ENCODE assay signal across 11 cellular contexts in genomic region chr19:603779-604178, GRCh38. TPM values are rescaled to one million over a fixed set of nuclear protein-coding genes. Genes with fewer than 3 reads are reported as not detected.
DNase-seq lines count a peak whose midpoint lies in the region; ATAC-seq, FAIRE-seq and TF ChIP-seq lines count a peak whose summit lies in the region.
"Not testable (repeated sequence)": the region's sequence is repeated elsewhere in the genome, so short reads cannot be mapped to it uniquely, and the experiment has no call there.
"Had no signal": no experiment of that assay in that cellular context is flagged by ENCODE, and none has a peak within 500 bp of the region (broad histone marks: within the 10 kb centered on the region; RNA-seq: fewer than 3 reads in every experiment).

No MANE protein-coding gene starts in this region.

- H3K9me3 Mint-ChIP-seq in activated CD8-positive, alpha-beta memory T cell treated with anti-CD3 and anti-CD28 coated beads, Interleukin-2, amount 10 ng/mL, durations not matched to agents 7 days and 5 days (ENCODE audit: low read depth); activated T-helper 17 cell treated with anti-CD3 and anti-CD28 coated beads, Interleukin-2, amount 50 U/mL, for 72 hours; naive thymus-derived CD4-positive, alpha-beta T cell: not testable (repeated sequence)

- not testable (repeated sequence) for TF ChIP-seq RAD21 in K562 (CRISPR knock-in tag; conservative IDR thresholded peaks at IDR 0.05 in 1 of 2, IDR thresholded peaks at IDR 0.05 in 1 of 2)

- not testable (repeated sequence) for H3K9me2 ChIP-seq in OCI-LY7 (ENCODE audit: insufficient read depth, low read length)

- H3K27ac ChIP-seq in OCI-LY7 (ENCODE audit: low read depth, low read length, poor library complexity, severe bottlenecking); K562 (ENCODE audit: extremely low read depth, low read depth, low read length); naive thymus-derived CD4-positive, alpha-beta T cell (ENCODE audit: low read depth, low read length); testis: not testable (repeated sequence)

- not testable (repeated sequence) for TF ChIP-seq EP300 in K562 (IDR thresholded peaks at IDR 0.05; ENCODE audit: low read length)

- H3K4me3 ChIP-seq in OCI-LY7 (ENCODE audit: low read depth, low read length, poor library complexity, severe bottlenecking); K562; naive thymus-derived CD4-positive, alpha-beta T cell (ENCODE audit: low read length); testis: not testable (repeated sequence)

- H4K20me1 ChIP-seq in OCI-LY7 (ENCODE audit: insufficient read depth, low read length); K562 (replicated peaks; ENCODE audit: control insufficient read depth, insufficient read depth, low read length): not testable (repeated sequence)

- CTCF ChIA-PET in OCI-LY7 (lab: Charles Lee; ENCODE audit: unreplicated experiment); activated CD8-positive, alpha-beta memory T cell treated with anti-CD3 and anti-CD28 coated beads, Interleukin-2, amount 10 ng/mL, durations not matched to agents 7 days and 5 days (lab: Charles Lee); K562 (lab: Yijun Ruan, JAX; ENCODE audit: low intra/inter-chr PET ratio); naive thymus-derived CD4-positive, alpha-beta T cell (lab: Charles Lee): not testable (repeated sequence)

- peak; percentile 21 for ATAC-seq in activated CD8-positive, alpha-beta memory T cell treated with anti-CD3 and anti-CD28 coated beads, Interleukin-2, amount 10 ng/mL, durations not matched to agents 7 days and 5 days
- peak; percentile 40 for ATAC-seq in activated T-helper 17 cell treated with anti-CD3 and anti-CD28 coated beads, Interleukin-2, amount 50 U/mL, for 72 hours (replicated peaks)
- peak; percentile 31 for ATAC-seq in K562
- ATAC-seq in naive thymus-derived CD4-positive, alpha-beta T cell = peak; percentile 74

- H3K27me3 ChIP-seq in K562 (ENCODE audit: control insufficient read depth in 2 of 2, insufficient read depth in 2 of 2, low read length in 2 of 2); naive thymus-derived CD4-positive, alpha-beta T cell (ENCODE audit: control insufficient read depth in 2 of 2, insufficient read depth in 2 of 2, low read length in 2 of 2); testis: not testable (repeated sequence)

- not testable (repeated sequence) for H3K4me2 ChIP-seq in OCI-LY7 (ENCODE audit: low read length); K562 (ENCODE audit: insufficient read depth, low read length)

- 85% methylated on average over 14 of the region's 20 CpGs for WGBS in K562 (ENCODE audit: insufficient coverage, low coverage, missing lambda C conversion rate)
- WGBS in testis, 2 donors = 50 to 72% methylated on average over 6 to 19 of the region's 20 CpGs

- not testable (repeated sequence) for H3K79me2 ChIP-seq in OCI-LY7 (ENCODE audit: insufficient read depth, low read depth, low read length); K562 (ENCODE audit: control insufficient read depth, insufficient read depth, low read length)

- H3K9ac ChIP-seq in K562 (ENCODE audit: insufficient read depth in 1 of 2, low read depth in 2 of 2, low read length in 2 of 2) = not testable (repeated sequence)

- not testable (repeated sequence) for H3K4me1 Mint-ChIP-seq in activated CD8-positive, alpha-beta memory T cell treated with anti-CD3 and anti-CD28 coated beads, Interleukin-2, amount 10 ng/mL, durations not matched to agents 7 days and 5 days; activated T-helper 17 cell treated with anti-CD3 and anti-CD28 coated beads, Interleukin-2, amount 50 U/mL, for 72 hours; naive thymus-derived CD4-positive, alpha-beta T cell

- intact Hi-C loops in OCI-LY7 (cut with micrococcal nuclease; ENCODE audit: unreplicated experiment) (loop anchor here (2.0 kb wide), 2 partner anchors 29 to 57 kb away; partner anchors contain the start of gene POLRMT), K562 (cut with micrococcal nuclease) (loop anchor here (2.0 kb wide), 2 partner anchors 29 to 53 kb away; no protein-coding TSS in a partner anchor)
- intact Hi-C loops in naive thymus-derived CD4-positive, alpha-beta T cell (cut with micrococcal nuclease); testis (cut with DNase I; ENCODE audit: low total_unique reads): not testable (repeated sequence)

- TF ChIP-seq CTCF in OCI-LY7 (conservative IDR thresholded peaks at IDR 0.05; ENCODE audit: low read length); K562 (IDR thresholded peaks at IDR 0.05 in 2 of 3, conservative IDR thresholded peaks at IDR 0.05 in 1 of 3; ENCODE audit: insufficient read depth in 2 of 3, low read depth in 1 of 3, low read length in 3 of 3); testis (IDR thresholded peaks at IDR 0.05): not testable (repeated sequence)

- not testable (repeated sequence) for TF ChIP-seq POLR2A in GM12891 (IDR thresholded peaks at IDR 0.05; ENCODE audit: low read depth, low read length); K562 (conservative IDR thresholded peaks at IDR 0.05); testis (IDR thresholded peaks at IDR 0.05)

- H3K4me1 ChIP-seq in OCI-LY7 (ENCODE audit: insufficient read depth, low read length, poor library complexity, severe bottlenecking); naive thymus-derived CD4-positive, alpha-beta T cell (ENCODE audit: control insufficient read depth in 2 of 2, insufficient read depth in 2 of 2, low read length in 2 of 2); testis: not testable (repeated sequence)
- H3K4me1 ChIP-seq in K562 (replicated peaks in 1 of 2; ENCODE audit: control insufficient read depth in 2 of 2, insufficient read depth in 2 of 2, low read length in 2 of 2) = peaks cover 0 to 48% of the 10 kb centered on the region in 2 experiments; a peak in 2 of 5 replicates

- not testable (repeated sequence) for BruUV-seq in OCI-LY7 (replicated peaks; lab: Mats Ljungman, UMichigan); K562 (replicated peaks; lab: Mats Ljungman, UMichigan)

- not testable (repeated sequence) for H3K4me3 Mint-ChIP-seq in activated CD8-positive, alpha-beta memory T cell treated with anti-CD3 and anti-CD28 coated beads, Interleukin-2, amount 10 ng/mL, durations not matched to agents 7 days and 5 days; activated T-helper 17 cell treated with anti-CD3 and anti-CD28 coated beads, Interleukin-2, amount 50 U/mL, for 72 hours; naive thymus-derived CD4-positive, alpha-beta T cell

- not testable (repeated sequence) for H3K36me3 Mint-ChIP-seq in activated CD8-positive, alpha-beta memory T cell treated with anti-CD3 and anti-CD28 coated beads, Interleukin-2, amount 10 ng/mL, durations not matched to agents 7 days and 5 days; activated T-helper 17 cell treated with anti-CD3 and anti-CD28 coated beads, Interleukin-2, amount 50 U/mL, for 72 hours (ENCODE audit: low read depth); naive thymus-derived CD4-positive, alpha-beta T cell

- H2AFZ ChIP-seq in OCI-LY7 (ENCODE audit: low read length); K562 (ENCODE audit: low read depth, low read length): not testable (repeated sequence)

- POLR2A ChIA-PET in OCI-LY7 (lab: Charles Lee) = interaction anchor here (0.6 to 0.7 kb wide), 2 partner anchors 233 to 345 kb away, joined by 3 to 6 read pairs; no protein-coding TSS in a partner anchor
- POLR2A ChIA-PET in K562 (lab: Yijun Ruan, JAX) = interaction anchor here (1.0 kb wide), 2 partner anchors 10 to 19 kb away, joined by 3 to 8 read pairs; no protein-coding TSS in a partner anchor
- POLR2A ChIA-PET in naive thymus-derived CD4-positive, alpha-beta T cell (lab: Charles Lee) = not testable (repeated sequence)

- not testable (repeated sequence) for H3K9me3 ChIP-seq in OCI-LY7 (ENCODE audit: low read length); K562 (replicated peaks; ENCODE audit: control insufficient read depth, insufficient read depth, low read depth, low read length); naive thymus-derived CD4-positive, alpha-beta T cell (ENCODE audit: control insufficient read depth in 2 of 3, low read length in 3 of 3); testis

- not testable (repeated sequence) for DNase-seq in GM12891 (ENCODE audit: insufficient read length, low spot score); activated CD8-positive, alpha-beta memory T cell treated with anti-CD3 and anti-CD28 coated beads, Interleukin-2, amount 10 ng/mL, durations not matched to agents 7 days and 5 days; naive thymus-derived CD4-positive, alpha-beta T cell
- DNase-seq in OCI-LY7 (ENCODE audit: low spot score) = peak; percentile 28
- DNase-seq in activated CD4-positive, alpha-beta T cell treated with anti-CD3 and anti-CD28 coated beads for 48 hours = peak; percentile 46
- peak; percentile 23 to 71 (median 63) for DNase-seq in K562 (ENCODE audit: extremely low read depth in 1 of 4, low spot score in 3 of 4)
- peak; percentile 46 for DNase-seq in testis

- H3K9me1 ChIP-seq in K562 (ENCODE audit: control insufficient read depth, insufficient read depth, low read length) = not testable (repeated sequence)

- not testable (repeated sequence) for H3K36me3 ChIP-seq in OCI-LY7 (ENCODE audit: insufficient read depth, low read length); K562 (ENCODE audit: control insufficient read depth, insufficient read depth, low read length); naive thymus-derived CD4-positive, alpha-beta T cell (ENCODE audit: control insufficient read depth in 2 of 3, insufficient read depth in 3 of 3, low read length in 3 of 3); testis (ENCODE audit: low read depth, missing control alignments)

- FAIRE-seq in GM12891 (lab: Jason Lieb, UNC) (peak; percentile 38), K562 (lab: Jason Lieb, UNC) (peak; percentile 19)

- in situ Hi-C loops in K562 (cut with MboI) = not testable (repeated sequence)

- not testable (repeated sequence) for H3K27ac Mint-ChIP-seq in activated CD8-positive, alpha-beta memory T cell treated with anti-CD3 and anti-CD28 coated beads, Interleukin-2, amount 10 ng/mL, durations not matched to agents 7 days and 5 days; activated T-helper 17 cell treated with anti-CD3 and anti-CD28 coated beads, Interleukin-2, amount 50 U/mL, for 72 hours; naive thymus-derived CD4-positive, alpha-beta T cell

- H3K27me3 Mint-ChIP-seq in activated CD8-positive, alpha-beta memory T cell treated with anti-CD3 and anti-CD28 coated beads, Interleukin-2, amount 10 ng/mL, durations not matched to agents 7 days and 5 days; activated T-helper 17 cell treated with anti-CD3 and anti-CD28 coated beads, Interleukin-2, amount 50 U/mL, for 72 hours; naive thymus-derived CD4-positive, alpha-beta T cell: not testable (repeated sequence)

RNA-seq across cellular contexts. Expression of gene HCN2, which starts 14.1 kb away (rescaled TPM):
- polyA plus RNA-seq in GM12891 (2012; ENCODE audit: low read depth, missing spikeins) = 0.80 TPM
- total RNA-seq in OCI-LY7 (2014; rRNA removed; shearing (Covaris generic)) = 0.05 and 0.06 TPM in 2 replicates
- total RNA-seq in OCI-LY7 (2022) = 1.0 and 1.2 TPM in 2 replicates
- under 1 TPM; 0.67 to 0.75 TPM for total RNA-seq in activated CD8-positive, alpha-beta memory T cell treated with anti-CD3 and anti-CD28 coated beads, Interleukin-2, amount 10 ng/mL, durations not matched to agents 7 days and 5 days
- total RNA-seq in activated T-helper 17 cell treated with anti-CD3 and anti-CD28 coated beads, Interleukin-2, amount 50 U/mL, for 72 hours = under 1 TPM; 0.58 to 0.98 TPM
- 2.7 and 8.1 TPM in 2 replicates for total RNA-seq in K562 (2011; cell fraction: chromatin; rRNA removed; ENCODE audit: low replicate concordance)
- 6.2 and 7.2 TPM in 2 replicates for total RNA-seq in K562 (2011; cell fraction: nucleolus; rRNA removed)
- total RNA-seq in K562 (2011; cell fraction: nucleoplasm; rRNA removed) = 3.6 and 3.7 TPM in 2 replicates
- total RNA-seq in K562 (2014; rRNA removed) = 0.82 and 1.3 TPM in 2 replicates
- total RNA-seq in K562 (2014; rRNA removed; fragmentation: Illumina TruSeq; extraction: Trizol) = 0.29 and 0.40 TPM in 2 replicates
- 0.29 and 0.30 TPM in 2 replicates for total RNA-seq in K562 (2015; rRNA removed; fragmentation: Illumina TruSeq; extraction: Trizol)
- total RNA-seq in K562 (2021) = 3.9 and 4.2 TPM in 2 replicates
- polyA plus RNA-seq in K562 (2011; rRNA removed) = 0.64 and 0.76 TPM in 2 replicates
- 1.1 and 1.5 TPM in 2 replicates for polyA plus RNA-seq in K562 (2011; cell fraction: cytosol; rRNA removed)
- polyA plus RNA-seq in K562 (2011; cell fraction: nucleus; rRNA removed) = 3.0 and 3.9 TPM in 2 replicates
- polyA plus RNA-seq in K562 (2012) = 1.6 and 1.7 TPM in 2 replicates
- 0.91 and 1.9 TPM in 2 replicates for polyA plus RNA-seq in K562 (2014; fragmentation: Illumina TruSeq; extraction: Trizol)
- not detected for polyA plus RNA-seq in K562 (2014; fragmentation: Nextera tagmentation; extraction: Ambion mirVana)
- 0.86 and 1.2 TPM in 2 replicates for polyA plus RNA-seq in K562 (2014; rRNA removed)
- polyA minus RNA-seq in K562 (2011; rRNA and poly(A)+ RNA removed) = 1.3 and 1.6 TPM in 2 replicates
- 2.3 and 3.5 TPM in 2 replicates for polyA minus RNA-seq in K562 (2011; cell fraction: cytosol; rRNA and poly(A)+ RNA removed)
- 1.5 and 2.2 TPM in 2 replicates for polyA minus RNA-seq in K562 (2011; cell fraction: nucleus; rRNA and poly(A)+ RNA removed)
- total RNA-seq in naive thymus-derived CD4-positive, alpha-beta T cell = 1 to 10 TPM in 4 of 5 experiments, under 1 TPM in 1; 0.93 to 2.6 (median 2.2) TPM
- polyA plus RNA-seq in naive thymus-derived CD4-positive, alpha-beta T cell = not detected
- total RNA-seq in testis = 10 to 100 TPM in 1 of 2 donors, 1 to 10 TPM in 1; 6.6 to 12.4 TPM
- 5.5 TPM for polyA plus RNA-seq in testis (ENCODE audit: insufficient read depth, low read depth, low replicate concordance)
- total RNA-seq: Peyer's patch had no signal

RNA-seq across cellular contexts. Expression of gene POLRMT, which starts 29.6 kb away (rescaled TPM):
- polyA plus RNA-seq in GM12891 (2012; ENCODE audit: low read depth, missing spikeins) = 33.5 TPM
- total RNA-seq in OCI-LY7 (2014; rRNA removed; shearing (Covaris generic)) = 50.0 and 65.5 TPM in 2 replicates
- 70.7 and 74.6 TPM in 2 replicates for total RNA-seq in OCI-LY7 (2022)
- total RNA-seq in activated CD8-positive, alpha-beta memory T cell treated with anti-CD3 and anti-CD28 coated beads, Interleukin-2, amount 10 ng/mL, durations not matched to agents 7 days and 5 days = 10 to 100 TPM; 65.0 to 68.1 TPM
- total RNA-seq in activated T-helper 17 cell treated with anti-CD3 and anti-CD28 coated beads, Interleukin-2, amount 50 U/mL, for 72 hours = 10 to 100 TPM; 46.1 to 59.8 TPM
- 71.2 and 248 TPM in 2 replicates for total RNA-seq in K562 (2011; cell fraction: chromatin; rRNA removed; ENCODE audit: low replicate concordance)
- 221 and 235 TPM in 2 replicates for total RNA-seq in K562 (2011; cell fraction: nucleolus; rRNA removed)
- total RNA-seq in K562 (2011; cell fraction: nucleoplasm; rRNA removed) = 86.3 and 109 TPM in 2 replicates
- total RNA-seq in K562 (2014; rRNA removed) = 82.8 and 96.5 TPM in 2 replicates
- total RNA-seq in K562 (2014; rRNA removed; fragmentation: Illumina TruSeq; extraction: Trizol) = 33.4 and 49.3 TPM in 2 replicates
- 61.9 and 68.0 TPM in 2 replicates for total RNA-seq in K562 (2015; rRNA removed; fragmentation: Illumina TruSeq; extraction: Trizol)
- total RNA-seq in K562 (2021) = 134 and 144 TPM in 2 replicates
- polyA plus RNA-seq in K562 (2011; rRNA removed) = 60.8 and 111 TPM in 2 replicates
- 39.8 and 94.7 TPM in 2 replicates for polyA plus RNA-seq in K562 (2011; cell fraction: cytosol; rRNA removed)
- polyA plus RNA-seq in K562 (2011; cell fraction: nucleus; rRNA removed) = 319 and 523 TPM in 2 replicates
- polyA plus RNA-seq in K562 (2012) = 95.6 and 140 TPM in 2 replicates
- 71.8 and 99.5 TPM in 2 replicates for polyA plus RNA-seq in K562 (2014; fragmentation: Illumina TruSeq; extraction: Trizol)
- 10 to 100 TPM; 30.3 to 34.0 TPM for polyA plus RNA-seq in K562 (2014; fragmentation: Nextera tagmentation; extraction: Ambion mirVana)
- 67.5 and 88.4 TPM in 2 replicates for polyA plus RNA-seq in K562 (2014; rRNA removed)
- polyA minus RNA-seq in K562 (2011; rRNA and poly(A)+ RNA removed) = 60.0 and 108 TPM in 2 replicates
- polyA minus RNA-seq in K562 (2011; cell fraction: cytosol; rRNA and poly(A)+ RNA removed) = 88.4 and 105 TPM in 2 replicates
- 57.5 and 62.3 TPM in 2 replicates for polyA minus RNA-seq in K562 (2011; cell fraction: nucleus; rRNA and poly(A)+ RNA removed)
- total RNA-seq in naive thymus-derived CD4-positive, alpha-beta T cell = 100 to 1,000 TPM in 1 of 5 experiments, 10 to 100 TPM in 4; 61.2 to 105 (median 71.3) TPM
- polyA plus RNA-seq in naive thymus-derived CD4-positive, alpha-beta T cell = 10 to 100 TPM; 37.4 to 51.8 TPM
- 100 to 1,000 TPM; 116 to 137 TPM for total RNA-seq in testis
- polyA plus RNA-seq in testis (ENCODE audit: insufficient read depth, low read depth, low replicate concordance) = 178 TPM

RNA-seq across cellular contexts. Expression of gene BSG, which starts 31.4 kb away (rescaled TPM):
- polyA plus RNA-seq in GM12891 (2012; ENCODE audit: low read depth, missing spikeins) = 184 TPM
- 158 and 180 TPM in 2 replicates for total RNA-seq in OCI-LY7 (2014; rRNA removed; shearing (Covaris generic))
- total RNA-seq in OCI-LY7 (2022) = 189 and 197 TPM in 2 replicates
- total RNA-seq in activated CD8-positive, alpha-beta memory T cell treated with anti-CD3 and anti-CD28 coated beads, Interleukin-2, amount 10 ng/mL, durations not matched to agents 7 days and 5 days = 100 to 1,000 TPM; 206 to 225 TPM
- total RNA-seq in activated T-helper 17 cell treated with anti-CD3 and anti-CD28 coated beads, Interleukin-2, amount 50 U/mL, for 72 hours = 100 to 1,000 TPM; 170 to 244 TPM
- 106 and 369 TPM in 2 replicates for total RNA-seq in K562 (2011; cell fraction: chromatin; rRNA removed; ENCODE audit: low replicate concordance)
- 735 and 796 TPM in 2 replicates for total RNA-seq in K562 (2011; cell fraction: nucleolus; rRNA removed)
- total RNA-seq in K562 (2011; cell fraction: nucleoplasm; rRNA removed) = 350 and 437 TPM in 2 replicates
- 398 and 484 TPM in 2 replicates for total RNA-seq in K562 (2014; rRNA removed)
- 59.1 and 89.1 TPM in 2 replicates for total RNA-seq in K562 (2014; rRNA removed; fragmentation: Illumina TruSeq; extraction: Trizol)
- 211 and 220 TPM in 2 replicates for total RNA-seq in K562 (2015; rRNA removed; fragmentation: Illumina TruSeq; extraction: Trizol)
- total RNA-seq in K562 (2021) = 495 and 506 TPM in 2 replicates
- 129 and 411 TPM in 2 replicates for polyA plus RNA-seq in K562 (2011; rRNA removed)
- 277 and 455 TPM in 2 replicates for polyA plus RNA-seq in K562 (2011; cell fraction: cytosol; rRNA removed)
- polyA plus RNA-seq in K562 (2011; cell fraction: nucleus; rRNA removed) = 198 and 199 TPM in 2 replicates
- 362 and 456 TPM in 2 replicates for polyA plus RNA-seq in K562 (2012)
- polyA plus RNA-seq in K562 (2014; fragmentation: Illumina TruSeq; extraction: Trizol) = 187 and 351 TPM in 2 replicates
- 10 to 100 TPM in 1 of 2 experiments, 1 to 10 TPM in 1; 4.6 to 17.9 TPM for polyA plus RNA-seq in K562 (2014; fragmentation: Nextera tagmentation; extraction: Ambion mirVana)
- polyA plus RNA-seq in K562 (2014; rRNA removed) = 236 and 311 TPM in 2 replicates
- polyA minus RNA-seq in K562 (2011; rRNA and poly(A)+ RNA removed) = 61.0 and 70.9 TPM in 2 replicates
- 197 and 315 TPM in 2 replicates for polyA minus RNA-seq in K562 (2011; cell fraction: cytosol; rRNA and poly(A)+ RNA removed)
- 48.1 and 72.2 TPM in 2 replicates for polyA minus RNA-seq in K562 (2011; cell fraction: nucleus; rRNA and poly(A)+ RNA removed)
- 100 to 1,000 TPM; 109 to 247 (median 120) TPM for total RNA-seq in naive thymus-derived CD4-positive, alpha-beta T cell
- 100 to 1,000 TPM; 246 to 349 TPM for polyA plus RNA-seq in naive thymus-derived CD4-positive, alpha-beta T cell
- 1,000 to 10,000 TPM; 1,391 to 1,458 TPM for total RNA-seq in testis
- 870 TPM for polyA plus RNA-seq in testis (ENCODE audit: insufficient read depth, low read depth, low replicate concordance)

RNA-seq across cellular contexts. Expression of gene FGF22, which starts 35.9 kb away (rescaled TPM):
- 0.09 TPM for polyA plus RNA-seq in GM12891 (2012; ENCODE audit: low read depth, missing spikeins)
- total RNA-seq in OCI-LY7 (2014; rRNA removed; shearing (Covaris generic)) = 0.21 TPM in 1 of 2 replicates, not detected in the other
- 0.48 and 0.53 TPM in 2 replicates for total RNA-seq in OCI-LY7 (2022)
- not detected for total RNA-seq in activated CD8-positive, alpha-beta memory T cell treated with anti-CD3 and anti-CD28 coated beads, Interleukin-2, amount 10 ng/mL, durations not matched to agents 7 days and 5 days
- total RNA-seq in activated T-helper 17 cell treated with anti-CD3 and anti-CD28 coated beads, Interleukin-2, amount 50 U/mL, for 72 hours = 1 to 10 TPM in 1 of 2 donors, not detected in 1; 1.7 TPM
- 2.3 and 4.6 TPM in 2 replicates for total RNA-seq in K562 (2011; cell fraction: chromatin; rRNA removed; ENCODE audit: low replicate concordance)
- 3.2 and 3.7 TPM in 2 replicates for total RNA-seq in K562 (2011; cell fraction: nucleolus; rRNA removed)
- total RNA-seq in K562 (2011; cell fraction: nucleoplasm; rRNA removed) = 2.6 and 4.0 TPM in 2 replicates
- total RNA-seq in K562 (2014; rRNA removed) = 0.49 and 1.7 TPM in 2 replicates
- total RNA-seq in K562 (2014; rRNA removed; fragmentation: Illumina TruSeq; extraction: Trizol) = not detected in 2 replicates
- total RNA-seq in K562 (2015; rRNA removed; fragmentation: Illumina TruSeq; extraction: Trizol) = 0.25 TPM in 1 of 2 replicates, not detected in the other
- total RNA-seq in K562 (2021) = 0.58 and 0.86 TPM in 2 replicates
- polyA plus RNA-seq in K562 (2011; rRNA removed) = 0.14 and 0.24 TPM in 2 replicates
- 0.18 and 0.34 TPM in 2 replicates for polyA plus RNA-seq in K562 (2011; cell fraction: cytosol; rRNA removed)
- polyA plus RNA-seq in K562 (2011; cell fraction: nucleus; rRNA removed) = 1.5 and 3.3 TPM in 2 replicates
- 0.60 and 0.89 TPM in 2 replicates for polyA plus RNA-seq in K562 (2012)
- 0.14 TPM in 1 of 2 replicates, not detected in the other for polyA plus RNA-seq in K562 (2014; fragmentation: Illumina TruSeq; extraction: Trizol)
- polyA plus RNA-seq in K562 (2014; fragmentation: Nextera tagmentation; extraction: Ambion mirVana) = not detected
- polyA plus RNA-seq in K562 (2014; rRNA removed) = 1.6 and 2.2 TPM in 2 replicates
- polyA minus RNA-seq in K562 (2011; rRNA and poly(A)+ RNA removed) = not detected in 2 replicates
- not detected in 2 replicates for polyA minus RNA-seq in K562 (2011; cell fraction: cytosol; rRNA and poly(A)+ RNA removed)
- 0.33 and 0.40 TPM in 2 replicates for polyA minus RNA-seq in K562 (2011; cell fraction: nucleus; rRNA and poly(A)+ RNA removed)
- total RNA-seq in naive thymus-derived CD4-positive, alpha-beta T cell = 1 to 10 TPM in 2 of 5 experiments, under 1 TPM in 2, not detected in 1; 0.17 to 1.8 (median 0.95) TPM
- polyA plus RNA-seq in naive thymus-derived CD4-positive, alpha-beta T cell = not detected
- 1 to 10 TPM; 1.8 to 3.1 TPM for total RNA-seq in testis
- polyA plus RNA-seq in testis (ENCODE audit: insufficient read depth, low read depth, low replicate concordance) = 2.6 TPM
- total RNA-seq: LHCN-M2, MCF 10A, Peyer's patch had no signal

RNA-seq across cellular contexts. Expression of gene RNF126, which starts 59.2 kb away (rescaled TPM):
- polyA plus RNA-seq in GM12891 (2012; ENCODE audit: low read depth, missing spikeins) = 45.1 TPM
- total RNA-seq in OCI-LY7 (2014; rRNA removed; shearing (Covaris generic)) = 85.8 and 98.6 TPM in 2 replicates
- total RNA-seq in OCI-LY7 (2022) (104 and 106 TPM in 2 replicates), K562 (2014; rRNA removed) (101 and 128 TPM in 2 replicates), K562 (2014; rRNA removed; fragmentation: Illumina TruSeq; extraction: Trizol) (6.6 and 7.6 TPM in 2 replicates), K562 (2015; rRNA removed; fragmentation: Illumina TruSeq; extraction: Trizol) (26.2 and 31.8 TPM in 2 replicates), K562 (2021) (85.7 and 95.8 TPM in 2 replicates), testis (100 to 1,000 TPM; 148 to 158 TPM)
- 10 to 100 TPM; 76.9 to 83.0 TPM for total RNA-seq in activated CD8-positive, alpha-beta memory T cell treated with anti-CD3 and anti-CD28 coated beads, Interleukin-2, amount 10 ng/mL, durations not matched to agents 7 days and 5 days
- 100 to 1,000 TPM in 1 of 2 donors, 10 to 100 TPM in 1; 74.0 to 103 TPM for total RNA-seq in activated T-helper 17 cell treated with anti-CD3 and anti-CD28 coated beads, Interleukin-2, amount 50 U/mL, for 72 hours
- 35.2 and 104 TPM in 2 replicates for total RNA-seq in K562 (2011; cell fraction: chromatin; rRNA removed; ENCODE audit: low replicate concordance)
- 88.7 and 118 TPM in 2 replicates for total RNA-seq in K562 (2011; cell fraction: nucleolus; rRNA removed)
- 57.0 and 58.7 TPM in 2 replicates for total RNA-seq in K562 (2011; cell fraction: nucleoplasm; rRNA removed)
- polyA plus RNA-seq in K562 (2011; rRNA removed) (6.5 and 12.3 TPM in 2 replicates), K562 (2014; fragmentation: Illumina TruSeq; extraction: Trizol) (9.1 and 34.6 TPM in 2 replicates), K562 (2014; fragmentation: Nextera tagmentation; extraction: Ambion mirVana) (under 1 TPM; 0.27 to 0.36 TPM), K562 (2014; rRNA removed) (79.0 and 87.6 TPM in 2 replicates), testis (ENCODE audit: insufficient read depth, low read depth, low replicate concordance) (107 TPM)
- polyA plus RNA-seq in K562 (2011; cell fraction: cytosol; rRNA removed) = 22.5 and 58.3 TPM in 2 replicates
- polyA plus RNA-seq in K562 (2011; cell fraction: nucleus; rRNA removed) = 48.9 and 104 TPM in 2 replicates
- 65.9 and 76.9 TPM in 2 replicates for polyA plus RNA-seq in K562 (2012)
- 1.7 and 4.6 TPM in 2 replicates for polyA minus RNA-seq in K562 (2011; rRNA and poly(A)+ RNA removed)
- 20.2 and 32.4 TPM in 2 replicates for polyA minus RNA-seq in K562 (2011; cell fraction: cytosol; rRNA and poly(A)+ RNA removed)
- polyA minus RNA-seq in K562 (2011; cell fraction: nucleus; rRNA and poly(A)+ RNA removed) = 34.3 and 38.8 TPM in 2 replicates
- 100 to 1,000 TPM in 3 of 5 experiments, 10 to 100 TPM in 2; 75.1 to 110 (median 101) TPM for total RNA-seq in naive thymus-derived CD4-positive, alpha-beta T cell
- 10 to 100 TPM; 55.3 to 70.3 TPM for polyA plus RNA-seq in naive thymus-derived CD4-positive, alpha-beta T cell

Comparison
In these comparisons a context has a peak if more than half of its experiments do, and no peak if none do; other contexts are left out.
1. ATAC-seq: peak in every context shown above with its lines; median percentile 74 in naive thymus-derived CD4-positive, alpha-beta T cell; 40 in activated T-helper 17 cell treated with anti-CD3 and anti-CD28 coated beads, Interleukin-2, amount 50 U/mL, for 72 hours; 31 in K562; 21 in activated CD8-positive, alpha-beta memory T cell treated with anti-CD3 and anti-CD28 coated beads, Interleukin-2, amount 10 ng/mL, durations not matched to agents 7 days and 5 days.